ENCODE assay signal across 1 cellular context in the genomic region with DNA sequence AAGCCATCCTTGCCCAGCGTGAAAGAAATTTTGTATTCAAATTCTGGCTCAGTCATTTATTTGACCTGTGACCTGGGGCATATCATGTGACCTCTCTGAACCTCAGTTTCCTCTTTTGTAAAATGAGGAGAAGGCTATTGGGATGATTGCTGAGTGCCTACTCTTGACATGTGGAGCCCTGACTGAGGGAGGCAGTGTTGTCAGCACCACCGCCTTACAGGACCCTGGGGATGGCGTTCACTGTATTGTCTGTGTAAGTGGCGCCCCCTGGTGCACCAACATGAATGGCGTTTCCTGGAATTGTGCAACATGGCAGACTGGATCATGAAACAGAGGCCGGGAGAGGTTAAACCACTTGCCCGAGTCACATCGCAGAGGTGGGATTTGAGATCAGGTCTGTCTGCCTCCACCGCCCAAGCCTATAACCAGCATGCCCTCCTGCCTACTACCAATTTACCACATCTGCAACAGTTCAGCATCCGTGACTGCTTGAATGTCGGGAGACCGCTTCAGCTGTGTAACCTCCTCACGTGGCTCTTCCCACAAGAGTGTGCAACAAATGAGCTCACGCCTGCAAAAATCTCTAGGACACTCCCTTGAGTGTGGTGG.
A peak's percentile ranks its signal among the peaks of the same experiment; 100 is the strongest.
TF ChIP-seq lines count a peak whose summit lies in the region.

No MANE protein-coding gene starts in this region.

TF ChIP-seq in IMR-90, 13 proteins besides CTCF, POLR2A, EP300 and RAD21:
- peak; percentile 98 for TF ChIP-seq CEBPB (IDR thresholded peaks at IDR 0.05; ENCODE audit: low read depth, low read length)
- no peak for TF ChIP-seq RFX5 (IDR thresholded peaks at IDR 0.05; ENCODE audit: low read depth, low read length)
- no peak for TF ChIP-seq CHD1 (IDR thresholded peaks at IDR 0.05; ENCODE audit: low read depth, low read length)
- TF ChIP-seq, protein P1, sequence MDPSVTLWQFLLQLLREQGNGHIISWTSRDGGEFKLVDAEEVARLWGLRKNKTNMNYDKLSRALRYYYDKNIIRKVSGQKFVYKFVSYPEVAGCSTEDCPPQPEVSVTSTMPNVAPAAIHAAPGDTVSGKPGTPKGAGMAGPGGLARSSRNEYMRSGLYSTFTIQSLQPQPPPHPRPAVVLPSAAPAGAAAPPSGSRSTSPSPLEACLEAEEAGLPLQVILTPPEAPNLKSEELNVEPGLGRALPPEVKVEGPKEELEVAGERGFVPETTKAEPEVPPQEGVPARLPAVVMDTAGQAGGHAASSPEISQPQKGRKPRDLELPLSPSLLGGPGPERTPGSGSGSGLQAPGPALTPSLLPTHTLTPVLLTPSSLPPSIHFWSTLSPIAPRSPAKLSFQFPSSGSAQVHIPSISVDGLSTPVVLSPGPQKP (IDR thresholded peaks at IDR 0.05; ENCODE audit: borderline replicate concordance, low read depth, low read length), result no peak
- TF ChIP-seq SMC3 (IDR thresholded peaks at IDR 0.05; ENCODE audit: low read depth, low read length), result peak; percentile 69
- no peak for TF ChIP-seq MAZ (IDR thresholded peaks at IDR 0.05; ENCODE audit: borderline replicate concordance, low read depth, low read length)
- TF ChIP-seq MXI1 (IDR thresholded peaks at IDR 0.05; ENCODE audit: borderline replicate concordance, low read depth, low read length), result no peak
- no peak for TF ChIP-seq RCOR1 (IDR thresholded peaks at IDR 0.05; ENCODE audit: insufficient replicate concordance, low read length)
- no peak for TF ChIP-seq NFE2L2 (IDR thresholded peaks at IDR 0.05; ENCODE audit: low read depth, low read length)
- no peak for TF ChIP-seq MAFK (IDR thresholded peaks at IDR 0.05; ENCODE audit: low read depth, low read length)
- TF ChIP-seq, protein P2, sequence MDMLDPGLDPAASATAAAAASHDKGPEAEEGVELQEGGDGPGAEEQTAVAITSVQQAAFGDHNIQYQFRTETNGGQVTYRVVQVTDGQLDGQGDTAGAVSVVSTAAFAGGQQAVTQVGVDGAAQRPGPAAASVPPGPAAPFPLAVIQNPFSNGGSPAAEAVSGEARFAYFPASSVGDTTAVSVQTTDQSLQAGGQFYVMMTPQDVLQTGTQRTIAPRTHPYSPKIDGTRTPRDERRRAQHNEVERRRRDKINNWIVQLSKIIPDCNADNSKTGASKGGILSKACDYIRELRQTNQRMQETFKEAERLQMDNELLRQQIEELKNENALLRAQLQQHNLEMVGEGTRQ (IDR thresholded peaks at IDR 0.05; ENCODE audit: low read depth, low read length), result no peak
- TF ChIP-seq BHLHE40 (IDR thresholded peaks at IDR 0.05; ENCODE audit: low read depth, low read length), result no peak
